19 cellular contexts compared by ENCODE assay signal in the genomic region with DNA sequence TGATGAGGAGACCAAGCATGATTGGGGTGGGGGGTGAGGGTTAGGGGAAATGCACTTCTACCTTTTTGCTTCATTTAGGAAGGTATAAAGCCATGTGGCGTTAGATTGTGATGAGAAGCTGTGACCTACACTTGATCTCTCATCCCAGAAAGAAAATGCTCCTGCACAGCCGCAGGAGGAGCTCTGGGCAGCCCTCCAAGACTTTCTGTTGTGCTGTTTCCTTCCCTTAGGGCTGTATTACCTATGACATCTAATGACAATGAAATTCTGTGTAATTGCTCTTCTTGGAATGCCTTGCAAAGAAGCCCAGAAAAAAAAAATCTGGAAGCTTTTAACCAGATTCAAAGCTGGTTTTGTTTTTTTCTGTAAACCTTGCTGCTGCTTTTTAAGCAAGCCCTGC. TPM values are rescaled to one million over a fixed set of nuclear protein-coding genes. Genes with fewer than 3 reads are reported as not detected.
DNase-seq lines count a peak whose midpoint lies in the region; ATAC-seq lines count a peak whose summit lies in the region.
"Had no signal": no experiment of that assay in that cellular context is flagged by ENCODE, and none has a peak within 500 bp of the region (broad histone marks: within the 10 kb centered on the region; RNA-seq: fewer than 3 reads in every experiment).

No MANE protein-coding gene starts in this region.

- H3K79me1 ChIP-seq in neuronal stem cell (ENCODE audit: low read depth, low read length), result no peaks in the 10 kb centered on the region

- no peaks in the 10 kb centered on the region for H3K27me3 ChIP-seq in neuronal stem cell (ENCODE audit: control insufficient read depth in 3 of 3, insufficient read depth in 3 of 3, low read depth in 1 of 3, low read length in 3 of 3)

- H3K4me1 ChIP-seq in neuronal stem cell (ENCODE audit: control insufficient read depth in 2 of 2, insufficient read depth in 1 of 2, low read depth in 1 of 2, low read length in 2 of 2), result no peaks in the 10 kb centered on the region

- no peak overlapping the region for H4K8ac ChIP-seq in neuronal stem cell (ENCODE audit: low read depth, low read length)

- no peak overlapping the region for H3K4ac ChIP-seq in neuronal stem cell (ENCODE audit: low read length)

- H3K9me3 ChIP-seq in neuronal stem cell (replicated peaks in 1 of 2; ENCODE audit: control insufficient read depth in 2 of 2, insufficient read depth in 1 of 2, low read depth in 1 of 2, low read length in 2 of 2), result no peaks in the 10 kb centered on the region

- H3K4me3 ChIP-seq in neuronal stem cell (ENCODE audit: low read length in 2 of 2), result no peak overlapping the region
- H3K4me3 ChIP-seq: GM23248 had no signal

- H3K27ac ChIP-seq in neuronal stem cell (replicated peaks; ENCODE audit: low read length), result no peak overlapping the region
- H3K27ac ChIP-seq: GM23248 had no signal

- peaks cover 34% of the 10 kb centered on the region for H3K36me3 Mint-ChIP-seq in activated naive CD8-positive, alpha-beta T cell treated with anti-CD3 and anti-CD28 coated beads for 36 hours
- peaks cover 46% of the 10 kb centered on the region for H3K36me3 Mint-ChIP-seq in activated naive CD8-positive, alpha-beta T cell treated with anti-CD3 and anti-CD28 coated beads, Interleukin-2, amount 50 U/mL, for 24 hours (ENCODE audit: low read depth)

- no peak overlapping the region for H3K4me2 ChIP-seq in neuronal stem cell (ENCODE audit: insufficient read depth, low read length, poor library complexity, severe bottlenecking)

- peaks cover 18% of the 10 kb centered on the region for H3K4me1 Mint-ChIP-seq in activated naive CD8-positive, alpha-beta T cell treated with anti-CD3 and anti-CD28 coated beads for 36 hours
- peaks cover 15% of the 10 kb centered on the region for H3K4me1 Mint-ChIP-seq in activated naive CD8-positive, alpha-beta T cell treated with anti-CD3 and anti-CD28 coated beads, Interleukin-2, amount 50 U/mL, for 24 hours

- H3K36me3 ChIP-seq in neuronal stem cell (replicated peaks in 1 of 2; ENCODE audit: control insufficient read depth in 2 of 2, insufficient read depth in 2 of 2, low read length in 2 of 2), result peaks cover 2 to 59% of the 10 kb centered on the region in 2 donors

- no peaks in the 10 kb centered on the region for H3K9me3 Mint-ChIP-seq in activated naive CD8-positive, alpha-beta T cell treated with anti-CD3 and anti-CD28 coated beads for 36 hours
- no peaks in the 10 kb centered on the region for H3K9me3 Mint-ChIP-seq in activated naive CD8-positive, alpha-beta T cell treated with anti-CD3 and anti-CD28 coated beads, Interleukin-2, amount 50 U/mL, for 24 hours
- H3K9me3 Mint-ChIP-seq: CD4-positive, CD25-positive, alpha-beta regulatory T cell had no signal

- H2BK120ac ChIP-seq in neuronal stem cell (ENCODE audit: low read depth, low read length), result no peak overlapping the region

- H2AK5ac ChIP-seq in neuronal stem cell (ENCODE audit: low read depth, low read length), result no peak overlapping the region

- no CpG with 5 or more reads among the region's 2 CpGs for WGBS in neuronal stem cell (ENCODE audit: extremely low coverage in 2 of 2, insufficient read length in 2 of 2, insufficient replicate concordance in 1 of 2), 2 donors

- H3K27me3 Mint-ChIP-seq in activated naive CD8-positive, alpha-beta T cell treated with anti-CD3 and anti-CD28 coated beads for 36 hours, result no peaks in the 10 kb centered on the region
- H3K27me3 Mint-ChIP-seq in activated naive CD8-positive, alpha-beta T cell treated with anti-CD3 and anti-CD28 coated beads, Interleukin-2, amount 50 U/mL, for 24 hours, result no peaks in the 10 kb centered on the region
- H3K27me3 Mint-ChIP-seq: CD4-positive, CD25-positive, alpha-beta regulatory T cell had no signal

- H2BK5ac ChIP-seq in neuronal stem cell (ENCODE audit: low read length), result no peak overlapping the region

- H4K91ac ChIP-seq in neuronal stem cell (ENCODE audit: low read depth, low read length, poor library complexity), result no peak overlapping the region

- H3K9ac ChIP-seq in neuronal stem cell (ENCODE audit: low read depth, low read length, poor library complexity), result no peak overlapping the region
- H3K9ac ChIP-seq: GM23248 had no signal

- no peak for ATAC-seq in activated naive CD8-positive, alpha-beta T cell treated with anti-CD3 and anti-CD28 coated beads, Interleukin-2, amount 50 U/mL, for 24 hours
- ATAC-seq in esophagus mucosa, result no peak
- ATAC-seq: HCT116, Panc1 had no signal

- H3K4me3 Mint-ChIP-seq in activated naive CD8-positive, alpha-beta T cell treated with anti-CD3 and anti-CD28 coated beads for 36 hours, result no peak overlapping the region
- no peak overlapping the region for H3K4me3 Mint-ChIP-seq in activated naive CD8-positive, alpha-beta T cell treated with anti-CD3 and anti-CD28 coated beads, Interleukin-2, amount 50 U/mL, for 24 hours
- H3K4me3 Mint-ChIP-seq: CD4-positive, CD25-positive, alpha-beta regulatory T cell had no signal

- no peak overlapping the region for H3K14ac ChIP-seq in neuronal stem cell (ENCODE audit: low read length)

- H2BK12ac ChIP-seq in neuronal stem cell (ENCODE audit: low read length), result no peak overlapping the region

- H3K23ac ChIP-seq in neuronal stem cell (ENCODE audit: low read depth, low read length, poor library complexity), result no peak overlapping the region

- no peak overlapping the region for H2BK15ac ChIP-seq in neuronal stem cell (ENCODE audit: low read length)

- DNase-seq in activated naive CD8-positive, alpha-beta T cell treated with anti-CD3 and anti-CD28 coated beads for 36 hours, result no peak
- no peak for DNase-seq in activated naive CD8-positive, alpha-beta T cell treated with anti-CD3 and anti-CD28 coated beads, Interleukin-2, amount 50 U/mL, for 24 hours
- DNase-seq in RPMI7951 (ENCODE audit: low read depth), result peak; percentile 70
- DNase-seq in dermis blood vessel endothelial cell, result peak; percentile 32
- DNase-seq in activated CD8-positive, alpha-beta memory T cell treated with anti-CD3 and anti-CD28 coated beads for 24 hours, result no peak
- no peak for DNase-seq in neuronal stem cell (ENCODE audit: low spot score)
- no peak for DNase-seq in COLO668 (lab: John Stamatoyannopoulos, UW; ENCODE audit: unreplicated experiment)
- DNase-seq: CD4-positive, CD25-positive, alpha-beta regulatory T cell; DMS79; GF-D8; GM23248; MV-4-11; NCI-H146; NCI-H345; NCI-H526 treated with DMSO at 0.1 percent for 48 hours; Right ventricle myocardium superior had no signal

- no peak overlapping the region for H2AFZ ChIP-seq in neuronal stem cell (ENCODE audit: low read length)
- H2AFZ ChIP-seq: GM23248 had no signal

- peak overlapping the region; percentile 8 for H3K27ac Mint-ChIP-seq in activated naive CD8-positive, alpha-beta T cell treated with anti-CD3 and anti-CD28 coated beads for 36 hours
- no peak overlapping the region for H3K27ac Mint-ChIP-seq in activated naive CD8-positive, alpha-beta T cell treated with anti-CD3 and anti-CD28 coated beads, Interleukin-2, amount 50 U/mL, for 24 hours
- H3K27ac Mint-ChIP-seq: CD4-positive, CD25-positive, alpha-beta regulatory T cell had no signal

- H3K18ac ChIP-seq in neuronal stem cell (ENCODE audit: low read length), result no peak overlapping the region

RNA-seq across cellular contexts. Expression of a gene that starts 13.4 kb away (rescaled TPM):
- total RNA-seq in activated naive CD8-positive, alpha-beta T cell treated with anti-CD3 and anti-CD28 coated beads for 36 hours, result 100 to 1,000 TPM; 119 to 123 TPM
- total RNA-seq in RPMI7951 (2014; rRNA removed; shearing (Covaris generic)), result 53.8 and 54.0 TPM in 2 replicates
- total RNA-seq in dermis blood vessel endothelial cell, result 21.3 and 27.7 TPM in 2 replicates
- total RNA-seq in esophagus mucosa, result 37.3 TPM
- polyA plus RNA-seq in neuronal stem cell (2013, experiment 1 of 2), result 9.1 TPM
- polyA plus RNA-seq in neuronal stem cell (2013, experiment 2 of 2), result 9.0 TPM

Comparison
In these comparisons a context has a peak if more than half of its experiments do, and no peak if none do; other contexts are left out.
1. DNase-seq: peak in RPMI7951 (single experiment) and dermis blood vessel endothelial cell (single experiment); none in activated naive CD8-positive, alpha-beta T cell treated with anti-CD3 and anti-CD28 coated beads for 36 hours (single experiment), activated naive CD8-positive, alpha-beta T cell treated with anti-CD3 and anti-CD28 coated beads, Interleukin-2, amount 50 U/mL, for 24 hours (single experiment), activated CD8-positive, alpha-beta memory T cell treated with anti-CD3 and anti-CD28 coated beads for 24 hours (single experiment), neuronal stem cell (single experiment) and COLO668 (single experiment).